In genomic region chr17:1179112-1179634, GRCh38 we compare ENCODE assay signal across 2 cellular contexts.
TF ChIP-seq lines count a peak whose summit lies in the region.

No MANE protein-coding gene starts in this region.

TF ChIP-seq in H1, 55 proteins besides CTCF, POLR2A, EP300 and RAD21 (continued from another document):
- TF ChIP-seq, protein P1, sequence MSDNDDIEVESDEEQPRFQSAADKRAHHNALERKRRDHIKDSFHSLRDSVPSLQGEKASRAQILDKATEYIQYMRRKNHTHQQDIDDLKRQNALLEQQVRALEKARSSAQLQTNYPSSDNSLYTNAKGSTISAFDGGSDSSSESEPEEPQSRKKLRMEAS (IDR thresholded peaks at IDR 0.05): 0 out of 2 replicates have a peak, but pooled peaks have one; percentile 32
- TF ChIP-seq TAF7 (optimal IDR thresholded peaks at IDR 0.05; ENCODE audit: borderline replicate concordance, low read depth, low read length) (no peak), CEBPB (IDR thresholded peaks at IDR 0.05; ENCODE audit: low read depth, low read length) (no peak), KDM4A (IDR thresholded peaks at IDR 0.05; ENCODE audit: low read depth, low read length, severe bottlenecking) (peak; percentile 50), EZH2 (IDR thresholded peaks at IDR 0.05; ENCODE audit: low read depth, low read length, severe bottlenecking) (no peak), SUZ12 (IDR thresholded peaks at IDR 0.05; ENCODE audit: low read length) (no peak; the same call in 1 of the 2 replicates), RBBP5 (IDR thresholded peaks at IDR 0.05; ENCODE audit: borderline replicate concordance, low read depth, low read length) (no peak), E2F6 (IDR thresholded peaks at IDR 0.05) (no peak), RFX5 (IDR thresholded peaks at IDR 0.05; ENCODE audit: borderline replicate concordance, low read depth, low read length) (no peak), SAP30 (IDR thresholded peaks at IDR 0.05; ENCODE audit: insufficient read depth, insufficient replicate concordance, low read length) (no peak), SIX5 (IDR thresholded peaks at IDR 0.05; ENCODE audit: low read depth, low read length) (no peak), CHD2 (IDR thresholded peaks at IDR 0.05; ENCODE audit: low read length) (no peak), CBX8 (IDR thresholded peaks at IDR 0.05; ENCODE audit: borderline replicate concordance, low read depth, low read length) (no peak), EGR1 (IDR thresholded peaks at IDR 0.05; ENCODE audit: borderline replicate concordance, low read depth, low read length) (0 out of 2 replicates have a peak, but pooled peaks have one; percentile 21)

TF ChIP-seq in neural cell, 6 proteins besides CTCF, POLR2A, EP300 and RAD21 (continued from another document):
- no peak for TF ChIP-seq REST (IDR thresholded peaks at IDR 0.05; ENCODE audit: borderline replicate concordance)
- no peak for TF ChIP-seq EZH2 (IDR thresholded peaks at IDR 0.05; ENCODE audit: borderline replicate concordance, insufficient read depth, low read length, poor library complexity, severe bottlenecking)
